In the genomic region with DNA sequence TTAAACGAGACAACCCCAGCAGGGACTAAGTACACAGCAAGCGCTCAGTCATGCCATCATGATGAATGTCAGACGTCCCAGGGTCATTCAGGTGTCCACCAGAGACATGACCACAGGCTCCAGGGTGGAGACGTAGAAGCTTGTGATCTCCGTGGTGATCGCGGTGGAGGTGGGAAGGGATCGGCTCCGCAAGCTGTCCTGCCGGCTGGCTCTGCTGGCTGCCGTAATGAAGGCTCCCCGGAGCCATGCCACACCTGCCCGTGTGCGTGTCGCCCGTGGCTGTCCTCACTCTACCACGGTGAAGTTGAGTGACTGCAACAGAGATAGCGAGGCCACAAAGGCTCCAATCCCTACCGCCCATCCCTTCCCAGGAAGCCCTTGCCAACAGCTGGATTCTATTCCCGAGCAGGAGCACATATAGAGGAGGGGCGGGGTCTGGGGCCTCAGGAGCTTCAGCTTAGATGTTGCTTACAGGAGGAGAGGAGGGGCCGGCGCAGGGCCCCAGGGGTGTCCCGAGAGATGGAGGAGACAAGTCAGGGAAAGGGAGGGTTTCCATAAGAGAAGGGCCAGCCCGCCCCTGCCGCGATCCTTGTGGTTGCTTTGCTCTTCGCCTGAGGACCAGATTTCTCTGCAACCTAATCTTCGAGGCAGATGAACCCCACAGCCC, we compare ENCODE assay signal across 18 cellular contexts.
DNase-seq lines count a peak whose midpoint lies in the region; ATAC-seq, FAIRE-seq and TF ChIP-seq lines count a peak whose summit lies in the region.
"Had no signal": no experiment of that assay in that cellular context is flagged by ENCODE, and none has a peak within 500 bp of the region (broad histone marks: within the 10 kb centered on the region; RNA-seq: fewer than 3 reads in every experiment).

No MANE protein-coding gene starts in this region.

- no peak overlapping the region for H3K27ac Mint-ChIP-seq in activated CD8-positive, alpha-beta memory T cell treated with anti-CD3 and anti-CD28 coated beads, Interleukin-2, amount 10 ng/mL, durations not matched to agents 7 days and 5 days
- H3K27ac Mint-ChIP-seq: CD8-positive, alpha-beta memory T cell had no signal

- 93% methylated on average over 26 of the region's 29 CpGs; no CpG with 5 or more reads in 1 of the 2 experiments for WGBS in H1 (ENCODE audit: extremely low coverage in 1 of 2, insufficient coverage in 1 of 2, insufficient read length in 1 of 2, insufficient replicate concordance in 2 of 2, low coverage in 1 of 2, low lambda C conversion rate in 2 of 2, missing lambda C conversion rate in 1 of 2), 2 experiments
- WGBS in neuronal stem cell (ENCODE audit: extremely low coverage in 2 of 2, insufficient read length in 2 of 2, insufficient replicate concordance in 1 of 2), 2 donors, result no CpG with 5 or more reads among the region's 29 CpGs

- H3K23me2 ChIP-seq in H1 (ENCODE audit: low read depth, low read length), result no peaks in the 10 kb centered on the region

- POLR2A ChIA-PET in H1 (lab: Charles Lee; ENCODE audit: partially characterized antibody), result no interaction called here

- CTCF ChIA-PET in activated CD8-positive, alpha-beta memory T cell treated with anti-CD3 and anti-CD28 coated beads, Interleukin-2, amount 10 ng/mL, durations not matched to agents 7 days and 5 days (lab: Charles Lee), result no interaction called here
- CTCF ChIA-PET in H1 (lab: Charles Lee; ENCODE audit: partially characterized antibody), result no interaction called here

- no peak for TF ChIP-seq EP300 in H1 (IDR thresholded peaks at IDR 0.05; ENCODE audit: borderline replicate concordance in 1 of 2, low read depth in 2 of 2, low read length in 2 of 2)

- H3K14ac ChIP-seq in H1 (ENCODE audit: insufficient read length) (no peak overlapping the region), neuronal stem cell (ENCODE audit: low read length) (no peak overlapping the region)

- H3K27me3 ChIP-seq in H1 (replicated peaks in 1 of 4; ENCODE audit: control insufficient read depth in 3 of 4, extremely low read depth in 1 of 4, insufficient read depth in 3 of 4, low read length in 3 of 4), result peaks cover 0 to 6% (median 5%) of the 10 kb centered on the region in 4 experiments; a peak in 2 of 7 replicates
- H3K27me3 ChIP-seq in neuronal stem cell (ENCODE audit: control insufficient read depth in 3 of 3, insufficient read depth in 3 of 3, low read depth in 1 of 3, low read length in 3 of 3), result peaks cover 0 to 13% (median 0%) of the 10 kb centered on the region in 3 experiments
- peaks cover 27% of the 10 kb centered on the region for H3K27me3 ChIP-seq in upper lobe of right lung
- H3K27me3 ChIP-seq: BLaER1 had no signal

- no peaks in the 10 kb centered on the region for H3K36me3 Mint-ChIP-seq in activated CD8-positive, alpha-beta memory T cell treated with anti-CD3 and anti-CD28 coated beads, Interleukin-2, amount 10 ng/mL, durations not matched to agents 7 days and 5 days
- H3K36me3 Mint-ChIP-seq: CD8-positive, alpha-beta memory T cell had no signal

- H2BK20ac ChIP-seq in H1 (ENCODE audit: low read length), result no peak overlapping the region

- FAIRE-seq in H1 (lab: Jason Lieb, UNC) (no peak), GM12892 (lab: Jason Lieb, UNC) (no peak)
- FAIRE-seq: GM12878, GM19239 had no signal

- H2BK5ac ChIP-seq in H1 (ENCODE audit: low read depth, low read length) (no peak overlapping the region), neuronal stem cell (ENCODE audit: low read length) (peak overlapping the region; percentile 14)

- H2BK12ac ChIP-seq in H1 (ENCODE audit: low read depth, low read length) (no peak overlapping the region), neuronal stem cell (ENCODE audit: low read length) (no peak overlapping the region)

- no peaks in the 10 kb centered on the region for H3K79me1 ChIP-seq in H1 (ENCODE audit: low read depth, low read length)
- no peaks in the 10 kb centered on the region for H3K79me1 ChIP-seq in neuronal stem cell (ENCODE audit: low read depth, low read length)

- intact Hi-C loops in upper lobe of right lung (cut with DNase I), result no loop called here

- H3K9me3 ChIP-seq in H1 (ENCODE audit: insufficient read depth in 2 of 2, low read depth in 1 of 2, low read length in 1 of 2) (no peaks in the 10 kb centered on the region), neuronal stem cell (replicated peaks in 1 of 2; ENCODE audit: control insufficient read depth in 2 of 2, insufficient read depth in 1 of 2, low read depth in 1 of 2, low read length in 2 of 2) (peaks cover 0 to 8% of the 10 kb centered on the region in 2 donors), upper lobe of right lung (no peaks in the 10 kb centered on the region)
- H3K9me3 ChIP-seq: BLaER1, Caco-2 had no signal

- no peaks in the 10 kb centered on the region for H3K27me3 Mint-ChIP-seq in activated CD8-positive, alpha-beta memory T cell treated with anti-CD3 and anti-CD28 coated beads, Interleukin-2, amount 10 ng/mL, durations not matched to agents 7 days and 5 days
- H3K27me3 Mint-ChIP-seq: CD8-positive, alpha-beta memory T cell had no signal

- no peaks in the 10 kb centered on the region for H4K20me1 ChIP-seq in H1 (replicated peaks in 1 of 2; ENCODE audit: control insufficient read depth in 1 of 2, insufficient read depth in 2 of 2, low read length in 2 of 2)
- H4K20me1 ChIP-seq: BLaER1 had no signal

- no peak overlapping the region for H4K5ac ChIP-seq in H1 (ENCODE audit: insufficient read length, low read depth, low read length)

- H3K4me1 ChIP-seq in H1 (replicated peaks in 1 of 4; ENCODE audit: control insufficient read depth in 3 of 4, insufficient read depth in 4 of 4, low read length in 3 of 4) (peaks cover 0 to 18% (median 12%) of the 10 kb centered on the region in 4 experiments; a peak in 6 of 7 replicates), neuronal stem cell (ENCODE audit: control insufficient read depth in 2 of 2, insufficient read depth in 1 of 2, low read depth in 1 of 2, low read length in 2 of 2) (peaks cover 22 to 30% of the 10 kb centered on the region in 2 donors), upper lobe of right lung (no peaks in the 10 kb centered on the region)
- H3K4me1 ChIP-seq: Caco-2 had no signal

- H3K4me3 ChIP-seq in H1 (ENCODE audit: extremely low read depth in 1 of 4, insufficient read depth in 2 of 4, low read depth in 3 of 4, low read length in 4 of 4) (no peak overlapping the region), neuronal stem cell (ENCODE audit: low read length in 2 of 2) (no peak overlapping the region), upper lobe of right lung (no peak overlapping the region)
- H3K4me3 ChIP-seq: BLaER1, GM12878 had no signal

- H3K9me3 Mint-ChIP-seq in activated CD8-positive, alpha-beta memory T cell treated with anti-CD3 and anti-CD28 coated beads, Interleukin-2, amount 10 ng/mL, durations not matched to agents 7 days and 5 days (ENCODE audit: low read depth), result no peaks in the 10 kb centered on the region
- H3K9me3 Mint-ChIP-seq: CD8-positive, alpha-beta memory T cell had no signal

- peak; percentile 31 for DNase-seq in activated CD8-positive, alpha-beta memory T cell treated with anti-CD3 and anti-CD28 coated beads, Interleukin-2, amount 10 ng/mL, durations not matched to agents 7 days and 5 days
- no peak for DNase-seq in activated CD8-positive, alpha-beta memory T cell treated with anti-CD3 and anti-CD28 coated beads, Interleukin-2, amount 50 U/mL, for 4 hours
- no peak for DNase-seq in H1 (ENCODE audit: low read depth in 1 of 2, low spot score in 2 of 2)
- no peak for DNase-seq in neuronal stem cell (ENCODE audit: low spot score)
- peak; percentile 56 for DNase-seq in upper lobe of right lung
- DNase-seq in A172 (ENCODE audit: low spot score), result no peak
- no peak for DNase-seq in GM12892 (ENCODE audit: insufficient read length)
- DNase-seq: AML-193, Caco-2, DMS53, GOT3 had no signal

- H3K9ac ChIP-seq in H1 (replicated peaks in 1 of 4; ENCODE audit: extremely low read depth in 1 of 4, low read depth in 3 of 4, low read length in 3 of 4), result no peak overlapping the region
- peak overlapping the region; percentile 24 for H3K9ac ChIP-seq in neuronal stem cell (ENCODE audit: low read depth, low read length, poor library complexity)
- H3K9ac ChIP-seq: BLaER1 had no signal

- H3K4me1 Mint-ChIP-seq in activated CD8-positive, alpha-beta memory T cell treated with anti-CD3 and anti-CD28 coated beads, Interleukin-2, amount 10 ng/mL, durations not matched to agents 7 days and 5 days, result no peaks in the 10 kb centered on the region
- H3K4me1 Mint-ChIP-seq: CD8-positive, alpha-beta memory T cell had no signal

- TF ChIP-seq CTCF in H1 (IDR thresholded peaks at IDR 0.05; ENCODE audit: control extremely low read depth in 1 of 3, insufficient read depth in 1 of 3, low read depth in 1 of 3, low read length in 3 of 3) (no peak), upper lobe of right lung (IDR thresholded peaks at IDR 0.05) (no peak)

- 0 out of 2 replicates have a peak overlapping the region, but pooled peaks have one; percentile 61 for H2BK15ac ChIP-seq in H1 (ENCODE audit: low read length)
- H2BK15ac ChIP-seq in neuronal stem cell (ENCODE audit: low read length), result no peak overlapping the region

- no peak for ATAC-seq in activated CD8-positive, alpha-beta memory T cell treated with anti-CD3 and anti-CD28 coated beads, Interleukin-2, amount 10 ng/mL, durations not matched to agents 7 days and 5 days
- ATAC-seq in upper lobe of right lung, result no peak
- ATAC-seq in HG02970 (IDR thresholded peaks at IDR 0.05; ENCODE audit: low FRiP score, unreplicated experiment), result no peak
- ATAC-seq: GM12878, HCT116 had no signal

- H4K91ac ChIP-seq in H1 (replicated peaks; ENCODE audit: insufficient read length, low read length) (no peak overlapping the region), neuronal stem cell (ENCODE audit: low read depth, low read length, poor library complexity) (no peak overlapping the region)

- H3K4me3 Mint-ChIP-seq in activated CD8-positive, alpha-beta memory T cell treated with anti-CD3 and anti-CD28 coated beads, Interleukin-2, amount 10 ng/mL, durations not matched to agents 7 days and 5 days, result no peak overlapping the region
- H3K4me3 Mint-ChIP-seq: CD8-positive, alpha-beta memory T cell had no signal

- no peak for TF ChIP-seq POLR2A in H1 (IDR thresholded peaks at IDR 0.05; ENCODE audit: control extremely low read depth in 1 of 2, low read depth in 2 of 2, low read length in 2 of 2)
- no peak for TF ChIP-seq POLR2A in GM12892 (IDR thresholded peaks at IDR 0.05; ENCODE audit: low read depth, low read length)

- H3K4me2 ChIP-seq in H1 (ENCODE audit: insufficient read depth in 1 of 2, low read depth in 2 of 2, low read length in 2 of 2) (no peak overlapping the region), neuronal stem cell (ENCODE audit: insufficient read depth, low read length, poor library complexity, severe bottlenecking) (no peak overlapping the region)

- H3K79me2 ChIP-seq in H1 (ENCODE audit: control insufficient read depth in 1 of 2, insufficient read depth in 2 of 2, low read length in 2 of 2), result no peaks in the 10 kb centered on the region

- TF ChIP-seq RAD21 in H1 (IDR thresholded peaks at IDR 0.05 in 1 of 2, conservative IDR thresholded peaks at IDR 0.05 in 1 of 2; ENCODE audit: low read depth in 2 of 2, low read length in 2 of 2), result no peak

- H3K36me3 ChIP-seq in H1 (ENCODE audit: control insufficient read depth in 2 of 4, insufficient read depth in 4 of 4, low read length in 3 of 4) (no peaks in the 10 kb centered on the region), neuronal stem cell (replicated peaks in 1 of 2; ENCODE audit: control insufficient read depth in 2 of 2, insufficient read depth in 2 of 2, low read length in 2 of 2) (no peaks in the 10 kb centered on the region), upper lobe of right lung (no peaks in the 10 kb centered on the region)
- H3K36me3 ChIP-seq: BLaER1 had no signal

- H3K56ac ChIP-seq in H1 (replicated peaks; ENCODE audit: insufficient read length, low read depth, low read length), result no peak overlapping the region

- H2BK120ac ChIP-seq in H1 (replicated peaks; ENCODE audit: low read depth, low read length), result no peak overlapping the region
- no peak overlapping the region for H2BK120ac ChIP-seq in neuronal stem cell (ENCODE audit: low read depth, low read length)

- H2AK5ac ChIP-seq in H1 (ENCODE audit: low read depth, low read length) (no peak overlapping the region), neuronal stem cell (ENCODE audit: low read depth, low read length) (peak overlapping the region; percentile 73)

- H3K27ac ChIP-seq in H1 (ENCODE audit: low read depth, low read length), result no peak overlapping the region
- H3K27ac ChIP-seq in neuronal stem cell (replicated peaks; ENCODE audit: low read length), result no peak overlapping the region
- H3K27ac ChIP-seq in upper lobe of right lung, result no peak overlapping the region
- H3K27ac ChIP-seq: 22Rv1, BLaER1 had no signal

- H4K8ac ChIP-seq in H1 (ENCODE audit: extremely low read depth, insufficient read depth, low read length) (peak overlapping the region; percentile 57), neuronal stem cell (ENCODE audit: low read depth, low read length) (no peak overlapping the region)

- H3K4ac ChIP-seq in H1 (replicated peaks; ENCODE audit: insufficient read length, low read depth, low read length) (no peak overlapping the region), neuronal stem cell (ENCODE audit: low read length) (no peak overlapping the region)

- H2AFZ ChIP-seq in H1 (ENCODE audit: low read length), result no peak overlapping the region
- no peak overlapping the region for H2AFZ ChIP-seq in neuronal stem cell (ENCODE audit: low read length)

- H3K18ac ChIP-seq in H1 (ENCODE audit: extremely low read depth, low read length) (no peak overlapping the region), neuronal stem cell (ENCODE audit: low read length) (no peak overlapping the region)

- H3K23ac ChIP-seq in H1 (ENCODE audit: insufficient read length) (no peak overlapping the region), neuronal stem cell (ENCODE audit: low read depth, low read length, poor library complexity) (no peak overlapping the region)

Comparison
In these comparisons a context has a peak if more than half of its experiments do, and no peak if none do; other contexts are left out.
1. DNase-seq: peak in activated CD8-positive, alpha-beta memory T cell treated with anti-CD3 and anti-CD28 coated beads, Interleukin-2, amount 10 ng/mL, durations not matched to agents 7 days and 5 days (single experiment) and upper lobe of right lung (single experiment); none in activated CD8-positive, alpha-beta memory T cell treated with anti-CD3 and anti-CD28 coated beads, Interleukin-2, amount 50 U/mL, for 4 hours (single experiment), H1 (0 of 2), neuronal stem cell (single experiment), A172 (single experiment) and GM12892 (single experiment).